In the genomic region with DNA sequence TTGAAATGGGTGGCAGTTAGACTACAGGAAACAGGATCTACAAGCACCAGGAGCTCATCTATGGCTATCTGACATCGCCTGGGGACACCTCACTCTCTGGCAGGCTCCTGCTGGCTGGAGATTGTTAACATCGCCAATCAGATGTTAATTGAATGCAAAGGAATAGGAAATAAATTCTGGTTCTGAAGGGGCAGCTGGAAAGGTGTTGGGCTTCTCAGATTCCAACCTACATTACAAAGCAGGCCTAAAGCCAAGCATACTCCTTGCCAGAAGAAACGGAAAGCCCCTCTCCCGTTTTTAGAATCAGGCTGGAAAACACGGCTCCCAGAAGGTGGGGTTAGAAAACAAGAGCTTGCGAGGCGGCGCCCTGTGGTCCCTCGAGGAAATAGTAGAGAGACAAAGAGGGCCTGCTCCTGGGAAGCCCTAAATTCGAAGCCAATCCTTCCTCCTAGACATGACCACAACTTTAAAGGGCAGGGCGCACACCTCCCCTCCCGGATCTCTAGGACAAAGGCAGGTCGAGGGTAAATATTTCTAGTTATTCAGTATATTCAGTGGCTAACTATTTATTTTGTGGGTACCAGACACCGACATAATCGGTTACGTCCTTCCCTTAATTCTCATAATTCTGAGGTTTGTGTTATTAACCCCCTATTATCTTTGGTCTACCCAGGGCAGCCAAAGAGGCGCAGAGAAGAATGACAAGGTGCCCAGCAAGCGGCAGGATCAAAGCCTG, we compare ENCODE assay signal across 8 cellular contexts. TPM values are rescaled to one million over a fixed set of nuclear protein-coding genes. Genes with fewer than 3 reads are reported as not detected.
DNase-seq lines count a peak whose midpoint lies in the region; ATAC-seq, FAIRE-seq and TF ChIP-seq lines count a peak whose summit lies in the region.

No MANE protein-coding gene starts in this region.

- H3K27ac Mint-ChIP-seq in activated naive CD4-positive, alpha-beta T cell treated with anti-CD3 and anti-CD28 coated beads for 36 hours = no peak overlapping the region

- H3K36me3 ChIP-seq in pancreas = no peaks in the 10 kb centered on the region

- H3K9me3 Mint-ChIP-seq in activated naive CD4-positive, alpha-beta T cell treated with anti-CD3 and anti-CD28 coated beads for 36 hours = no peaks in the 10 kb centered on the region

- ATAC-seq in pancreas = peak in 2 of 4 donors; percentile 3 to 6

- peak overlapping the region in 46 of 59 donors; percentile 1 to 85 (median 56) for H3K27ac ChIP-seq in dorsolateral prefrontal cortex
- peak overlapping the region in 3 of 4 donors; percentile 73 to 83 (median 74) for H3K27ac ChIP-seq in pancreas

- TF ChIP-seq CTCF in dorsolateral prefrontal cortex (IDR thresholded peaks at IDR 0.05 in 54 of 56, conservative IDR thresholded peaks at IDR 0.05 in 2 of 56; ENCODE audit: low read depth in 1 of 56, partially characterized antibody in 56 of 56) = no peak
- no peak for TF ChIP-seq CTCF in pancreas (IDR thresholded peaks at IDR 0.05)

- H3K27me3 Mint-ChIP-seq in activated naive CD4-positive, alpha-beta T cell treated with anti-CD3 and anti-CD28 coated beads for 36 hours (ENCODE audit: low read depth) = peaks cover 42% of the 10 kb centered on the region

- intact Hi-C loops in activated naive CD4-positive, alpha-beta T cell treated with anti-CD3 and anti-CD28 coated beads for 36 hours (cut with micrococcal nuclease) = loop anchor here (1.0 kb wide), 1 partner anchor 68 kb away; the partner anchor contains the start of genes COX11 and STXBP4
- intact Hi-C loops in dorsolateral prefrontal cortex (cut with DNase I) (no loop called here), pancreas (cut with DNase I) (no loop called here)

- peaks cover 0 to 13% (median 9%) of the 10 kb centered on the region in 3 donors for H3K4me1 ChIP-seq in pancreas

- H3K36me3 Mint-ChIP-seq in activated naive CD4-positive, alpha-beta T cell treated with anti-CD3 and anti-CD28 coated beads for 36 hours (ENCODE audit: low read depth) = no peaks in the 10 kb centered on the region

- H3K4me3 ChIP-seq in dorsolateral prefrontal cortex (peak overlapping the region; percentile 36 to 74 (median 64)), pancreas (peak overlapping the region; percentile 37 to 58 (median 50))

- no peak for FAIRE-seq in pancreas (lab: Jason Lieb, UNC)

- H3K4me1 Mint-ChIP-seq in activated naive CD4-positive, alpha-beta T cell treated with anti-CD3 and anti-CD28 coated beads for 36 hours (ENCODE audit: low read depth) = peaks cover 8% of the 10 kb centered on the region

- CTCF ChIA-PET in activated naive CD4-positive, alpha-beta T cell treated with anti-CD3 and anti-CD28 coated beads for 36 hours (lab: Charles Lee) = no interaction called here

- WGBS in pancreas, 2 donors = 8 to 16% methylated on average over 18 of the region's 18 CpGs

- H3K27me3 ChIP-seq in dorsolateral prefrontal cortex = peaks cover 0 to 25% (median 0%) of the 10 kb centered on the region in 45 donors
- H3K27me3 ChIP-seq in pancreas = no peaks in the 10 kb centered on the region

- peak overlapping the region; percentile 42 for H3K4me3 Mint-ChIP-seq in activated naive CD4-positive, alpha-beta T cell treated with anti-CD3 and anti-CD28 coated beads for 36 hours

- DNase-seq in activated naive CD4-positive, alpha-beta T cell treated with anti-CD3 and anti-CD28 coated beads for 36 hours = no peak
- DNase-seq in activated naive CD4-positive, alpha-beta T cell (lab: John Stamatoyannopoulos, UW) = no peak
- DNase-seq in NCI-H2196 treated with DMSO at 0.1 percent for 48 hours (lab: John Stamatoyannopoulos, UW; ENCODE audit: unreplicated experiment) (peak; percentile 34), dorsolateral prefrontal cortex (peak in 1 of 10 donors; percentile 10), pancreas (peak in 2 of 6 donors; percentile 21 to 22), SKM-1 (lab: John Stamatoyannopoulos, UW; ENCODE audit: unreplicated experiment) (no peak), OCI-M2 (lab: John Stamatoyannopoulos, UW; ENCODE audit: unreplicated experiment) (no peak), AML-193 (lab: John Stamatoyannopoulos, UW) (no peak)

- H3K9me3 ChIP-seq in pancreas = no peaks in the 10 kb centered on the region

RNA-seq across cellular contexts. Expression of gene TOM1L1, which starts 0.8 kb away (rescaled TPM):
- 1 to 10 TPM; 1.2 to 1.3 TPM for total RNA-seq in activated naive CD4-positive, alpha-beta T cell treated with anti-CD3 and anti-CD28 coated beads for 36 hours
- total RNA-seq in dorsolateral prefrontal cortex (10 to 100 TPM in 119 of 120 experiments, 1 to 10 TPM in 1; 8.7 to 53.7 (median 27.2) TPM), pancreas (10 to 100 TPM; 29.4 to 39.0 (median 33.1) TPM)
- polyA plus RNA-seq in pancreas = 10 to 100 TPM; 14.2 to 29.9 TPM

Comparison
In these comparisons a context has a peak if more than half of its experiments do, and no peak if none do; other contexts are left out.
1. RNA of gene TOM1L1, which starts 0.8 kb away (total RNA-seq): 29.4 to 39.0 TPM in pancreas and 8.7 to 53.7 TPM in dorsolateral prefrontal cortex; 1.2 to 1.3 TPM in activated naive CD4-positive, alpha-beta T cell treated with anti-CD3 and anti-CD28 coated beads for 36 hours; every median in the first group is over 4 times any median in the second.